ENCODE assay signal across 1 cellular context in the genomic region with DNA sequence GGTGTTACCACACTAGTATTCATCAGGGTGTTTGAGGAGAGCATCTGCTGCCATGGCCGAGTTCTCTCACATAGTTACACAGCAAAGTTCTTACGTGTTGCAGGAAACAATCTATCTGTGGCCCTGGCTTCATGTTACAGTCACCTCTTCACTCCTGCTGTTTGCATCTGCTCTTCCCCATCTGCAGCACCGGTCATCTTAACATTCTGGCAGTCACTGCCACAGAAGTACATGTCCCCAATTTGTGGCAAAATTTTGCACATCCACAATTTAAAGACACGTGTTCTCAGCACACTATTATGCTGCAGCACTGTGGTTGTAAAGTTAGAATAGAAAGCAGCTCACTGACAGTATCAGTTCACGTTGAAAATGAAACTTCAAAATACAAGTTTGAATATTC.
TF ChIP-seq lines count a peak whose summit lies in the region.

No MANE protein-coding gene starts in this region.

TF ChIP-seq in GM12878, 131 proteins besides CTCF, POLR2A, EP300 and RAD21 (continued from another document and continues in another):
- no peak for TF ChIP-seq REST (IDR thresholded peaks at IDR 0.05; ENCODE audit: low read depth, low read length)
- no peak for TF ChIP-seq FOXK2 (IDR thresholded peaks at IDR 0.05)
- no peak for TF ChIP-seq WRNIP1 (IDR thresholded peaks at IDR 0.05; ENCODE audit: borderline replicate concordance, low read depth, low read length)
- no peak for TF ChIP-seq ZZZ3 (IDR thresholded peaks at IDR 0.05; ENCODE audit: control insufficient read depth, insufficient read length, low read depth)
- TF ChIP-seq, protein P1, sequence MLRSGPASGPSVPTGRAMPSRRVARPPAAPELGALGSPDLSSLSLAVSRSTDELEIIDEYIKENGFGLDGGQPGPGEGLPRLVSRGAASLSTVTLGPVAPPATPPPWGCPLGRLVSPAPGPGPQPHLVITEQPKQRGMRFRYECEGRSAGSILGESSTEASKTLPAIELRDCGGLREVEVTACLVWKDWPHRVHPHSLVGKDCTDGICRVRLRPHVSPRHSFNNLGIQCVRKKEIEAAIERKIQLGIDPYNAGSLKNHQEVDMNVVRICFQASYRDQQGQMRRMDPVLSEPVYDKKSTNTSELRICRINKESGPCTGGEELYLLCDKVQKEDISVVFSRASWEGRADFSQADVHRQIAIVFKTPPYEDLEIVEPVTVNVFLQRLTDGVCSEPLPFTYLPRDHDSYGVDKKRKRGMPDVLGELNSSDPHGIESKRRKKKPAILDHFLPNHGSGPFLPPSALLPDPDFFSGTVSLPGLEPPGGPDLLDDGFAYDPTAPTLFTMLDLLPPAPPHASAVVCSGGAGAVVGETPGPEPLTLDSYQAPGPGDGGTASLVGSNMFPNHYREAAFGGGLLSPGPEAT (IDR thresholded peaks at IDR 0.05; ENCODE audit: low read depth), result peak; percentile 66
- no peak for TF ChIP-seq MEF2A (IDR thresholded peaks at IDR 0.05; ENCODE audit: insufficient read depth, low read depth, low read length)
- no peak for TF ChIP-seq RFX5 (IDR thresholded peaks at IDR 0.05; ENCODE audit: low read depth, low read length)
- TF ChIP-seq KDM1A (IDR thresholded peaks at IDR 0.05; ENCODE audit: borderline replicate concordance), result no peak
- TF ChIP-seq, protein P2, sequence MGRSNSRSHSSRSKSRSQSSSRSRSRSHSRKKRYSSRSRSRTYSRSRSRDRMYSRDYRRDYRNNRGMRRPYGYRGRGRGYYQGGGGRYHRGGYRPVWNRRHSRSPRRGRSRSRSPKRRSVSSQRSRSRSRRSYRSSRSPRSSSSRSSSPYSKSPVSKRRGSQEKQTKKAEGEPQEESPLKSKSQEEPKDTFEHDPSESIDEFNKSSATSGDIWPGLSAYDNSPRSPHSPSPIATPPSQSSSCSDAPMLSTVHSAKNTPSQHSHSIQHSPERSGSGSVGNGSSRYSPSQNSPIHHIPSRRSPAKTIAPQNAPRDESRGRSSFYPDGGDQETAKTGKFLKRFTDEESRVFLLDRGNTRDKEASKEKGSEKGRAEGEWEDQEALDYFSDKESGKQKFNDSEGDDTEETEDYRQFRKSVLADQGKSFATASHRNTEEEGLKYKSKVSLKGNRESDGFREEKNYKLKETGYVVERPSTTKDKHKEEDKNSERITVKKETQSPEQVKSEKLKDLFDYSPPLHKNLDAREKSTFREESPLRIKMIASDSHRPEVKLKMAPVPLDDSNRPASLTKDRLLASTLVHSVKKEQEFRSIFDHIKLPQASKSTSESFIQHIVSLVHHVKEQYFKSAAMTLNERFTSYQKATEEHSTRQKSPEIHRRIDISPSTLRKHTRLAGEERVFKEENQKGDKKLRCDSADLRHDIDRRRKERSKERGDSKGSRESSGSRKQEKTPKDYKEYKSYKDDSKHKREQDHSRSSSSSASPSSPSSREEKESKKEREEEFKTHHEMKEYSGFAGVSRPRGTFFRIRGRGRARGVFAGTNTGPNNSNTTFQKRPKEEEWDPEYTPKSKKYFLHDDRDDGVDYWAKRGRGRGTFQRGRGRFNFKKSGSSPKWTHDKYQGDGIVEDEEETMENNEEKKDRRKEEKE (IDR thresholded peaks at IDR 0.05), result no peak
- TF ChIP-seq PBX3 (IDR thresholded peaks at IDR 0.05; ENCODE audit: insufficient replicate concordance, low read depth, low read length), result no peak
- TF ChIP-seq NR2F1 (conservative IDR thresholded peaks at IDR 0.05), result no peak
- no peak; the same call in 1 of the 2 replicates for TF ChIP-seq GATAD2B (conservative IDR thresholded peaks at IDR 0.05; ENCODE audit: low read depth)
- no peak for TF ChIP-seq ZBTB33 (IDR thresholded peaks at IDR 0.05)
- no peak for TF ChIP-seq CREB1 (IDR thresholded peaks at IDR 0.05; ENCODE audit: low read depth)
- TF ChIP-seq CHD1 (IDR thresholded peaks at IDR 0.05; ENCODE audit: low read depth, low read length), result no peak
- no peak for TF ChIP-seq IRF4 (IDR thresholded peaks at IDR 0.05; ENCODE audit: low read depth, low read length)
- TF ChIP-seq, protein P3, sequence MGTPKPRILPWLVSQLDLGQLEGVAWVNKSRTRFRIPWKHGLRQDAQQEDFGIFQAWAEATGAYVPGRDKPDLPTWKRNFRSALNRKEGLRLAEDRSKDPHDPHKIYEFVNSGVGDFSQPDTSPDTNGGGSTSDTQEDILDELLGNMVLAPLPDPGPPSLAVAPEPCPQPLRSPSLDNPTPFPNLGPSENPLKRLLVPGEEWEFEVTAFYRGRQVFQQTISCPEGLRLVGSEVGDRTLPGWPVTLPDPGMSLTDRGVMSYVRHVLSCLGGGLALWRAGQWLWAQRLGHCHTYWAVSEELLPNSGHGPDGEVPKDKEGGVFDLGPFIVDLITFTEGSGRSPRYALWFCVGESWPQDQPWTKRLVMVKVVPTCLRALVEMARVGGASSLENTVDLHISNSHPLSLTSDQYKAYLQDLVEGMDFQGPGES (IDR thresholded peaks at IDR 0.05), result no peak
- no peak for TF ChIP-seq JUND (IDR thresholded peaks at IDR 0.05; ENCODE audit: low read depth, low read length)
- TF ChIP-seq ZBTB40 (IDR thresholded peaks at IDR 0.05; ENCODE audit: borderline replicate concordance), result no peak
- no peak for TF ChIP-seq SIX5 (IDR thresholded peaks at IDR 0.05; ENCODE audit: low read depth, low read length, severe bottlenecking)
- TF ChIP-seq, protein P4, sequence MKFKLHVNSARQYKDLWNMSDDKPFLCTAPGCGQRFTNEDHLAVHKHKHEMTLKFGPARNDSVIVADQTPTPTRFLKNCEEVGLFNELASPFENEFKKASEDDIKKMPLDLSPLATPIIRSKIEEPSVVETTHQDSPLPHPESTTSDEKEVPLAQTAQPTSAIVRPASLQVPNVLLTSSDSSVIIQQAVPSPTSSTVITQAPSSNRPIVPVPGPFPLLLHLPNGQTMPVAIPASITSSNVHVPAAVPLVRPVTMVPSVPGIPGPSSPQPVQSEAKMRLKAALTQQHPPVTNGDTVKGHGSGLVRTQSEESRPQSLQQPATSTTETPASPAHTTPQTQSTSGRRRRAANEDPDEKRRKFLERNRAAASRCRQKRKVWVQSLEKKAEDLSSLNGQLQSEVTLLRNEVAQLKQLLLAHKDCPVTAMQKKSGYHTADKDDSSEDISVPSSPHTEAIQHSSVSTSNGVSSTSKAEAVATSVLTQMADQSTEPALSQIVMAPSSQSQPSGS (IDR thresholded peaks at IDR 0.05; ENCODE audit: low read length), result no peak; the same call in 1 of the 2 replicates
- no peak for TF ChIP-seq NR2C2 (IDR thresholded peaks at IDR 0.05; ENCODE audit: borderline replicate concordance, control insufficient read depth, insufficient read length, low read depth)
- no peak for TF ChIP-seq KAT2A (conservative IDR thresholded peaks at IDR 0.05; ENCODE audit: control insufficient read depth, low read depth, low read length)
- no peak for TF ChIP-seq ZSCAN29 (IDR thresholded peaks at IDR 0.05)
- TF ChIP-seq POU2F2 (IDR thresholded peaks at IDR 0.05; ENCODE audit: borderline replicate concordance, low read depth, low read length), result peak; percentile 42; the same call in 1 of the 3 replicates
- TF ChIP-seq PKNOX1 (IDR thresholded peaks at IDR 0.05), result no peak
- no peak for TF ChIP-seq ESRRA (IDR thresholded peaks at IDR 0.05; ENCODE audit: low read length)
- TF ChIP-seq SPI1 (IDR thresholded peaks at IDR 0.05; ENCODE audit: borderline replicate concordance, insufficient read depth, low read depth, low read length), result peak; percentile 55; the same call in 1 of the 2 replicates
- 0 out of 2 replicates have a peak, but pooled peaks have one; percentile 44 for TF ChIP-seq TAF1 (IDR thresholded peaks at IDR 0.05; ENCODE audit: borderline replicate concordance, low read depth, low read length)
- TF ChIP-seq CEBPB (IDR thresholded peaks at IDR 0.05; ENCODE audit: borderline replicate concordance in 1 of 2, low read depth in 2 of 2, low read length in 2 of 2), result no peak
- peak; percentile 79 to 83 for TF ChIP-seq BHLHE40 (IDR thresholded peaks at IDR 0.05; ENCODE audit: borderline replicate concordance in 1 of 2, low read depth in 2 of 2, low read length in 1 of 2)
